ENCODE assay signal across 14 cellular contexts in genomic region chr1:9655836-9656235, GRCh38. TPM values are rescaled to one million over a fixed set of nuclear protein-coding genes. Genes with fewer than 3 reads are reported as not detected.
DNase-seq lines count a peak whose midpoint lies in the region; ATAC-seq, FAIRE-seq and TF ChIP-seq lines count a peak whose summit lies in the region.
"Had no signal": no experiment of that assay in that cellular context is flagged by ENCODE, and none has a peak within 500 bp of the region (broad histone marks: within the 10 kb centered on the region; RNA-seq: fewer than 3 reads in every experiment).

No MANE protein-coding gene starts in this region.

- H3K36me3 ChIP-seq in OCI-LY1 (ENCODE audit: insufficient read depth, low read length) = no peaks in the 10 kb centered on the region; the same call in 1 of the 2 replicates
- peaks cover 4 to 7% of the 10 kb centered on the region in 2 experiments; a peak in 2 of 4 replicates for H3K36me3 ChIP-seq in GM12878 (ENCODE audit: control insufficient read depth in 2 of 2, insufficient read depth in 2 of 2, low read length in 1 of 2)
- no peaks in the 10 kb centered on the region for H3K36me3 ChIP-seq in mucosa of descending colon (ENCODE audit: low read depth)
- H3K36me3 ChIP-seq: stomach, uterus had no signal

- H3K79me2 ChIP-seq in OCI-LY1 (ENCODE audit: insufficient read depth, low read length) (peaks cover 21% of the 10 kb centered on the region), GM12878 (ENCODE audit: control insufficient read depth, insufficient read depth, low read length) (peaks cover 95% of the 10 kb centered on the region)

- BruUV-seq in GM12878 (replicated peaks; lab: Mats Ljungman, UMichigan) = no TSS peak

- H3K27ac Mint-ChIP-seq in stimulated activated naive CD8-positive, alpha-beta T cell treated with anti-CD3 and anti-CD28 coated beads, Interleukin-15, Interleukin-2, amounts not matched to agents 100 ng/mL and 50 ng/mL, for 24 hours = peak overlapping the region; percentile 99
- H3K27ac Mint-ChIP-seq: endodermal cell had no signal

- no peak for DNase-seq in activated T-cell treated with anti-CD3 and anti-CD28 coated beads, Interleukin-2, amount 50 U/mL, for 4 hours
- no peak for DNase-seq in activated T-cell treated with anti-CD3 and anti-CD28 coated beads for 4 hours
- no peak for DNase-seq in GM12878 (ENCODE audit: low read depth, low spot score)
- DNase-seq in middle frontal gyrus (ENCODE audit: extremely low spot score, low spot score) = no peak
- DNase-seq in mucosa of descending colon = no peak
- DNase-seq in NCI-H146 treated with DMSO at 0.1 percent for 48 hours (lab: John Stamatoyannopoulos, UW; ENCODE audit: unreplicated experiment) = no peak
- DNase-seq: endodermal cell; left cardiac atrium; NK-92 treated with Interleukin-12 subunit alpha and Interleukin-12 subunit beta, amount 100 ng/mL, for 24 hours; posterior cingulate gyrus; stomach; uterus had no signal

- RAD21 ChIA-PET in GM12878 (lab: Charles Lee; ENCODE audit: unreplicated experiment) = interaction anchor here (0.6 to 10.4 kb wide), 9 partner anchors 9 to 287 kb away, joined by 3 to 336 read pairs (median 9); partner anchors contain the start of genes LZIC and NMNAT1

- peaks cover 64% of the 10 kb centered on the region for H3K4me1 ChIP-seq in OCI-LY1 (ENCODE audit: insufficient read depth, low read length, severe bottlenecking)
- H3K4me1 ChIP-seq in GM12878 (ENCODE audit: control insufficient read depth, insufficient read depth, low read length) = peaks cover 18% of the 10 kb centered on the region
- peaks cover 8% of the 10 kb centered on the region for H3K4me1 ChIP-seq in mucosa of descending colon (ENCODE audit: low read depth)

- peaks cover 6% of the 10 kb centered on the region; the same call in 1 of the 2 replicates for H3F3A ChIP-seq in OCI-LY1 (ENCODE audit: insufficient read depth, low read length)

- peaks cover 80% of the 10 kb centered on the region for H3K4me1 Mint-ChIP-seq in activated T-cell treated with anti-CD3 and anti-CD28 coated beads, Interleukin-2, amount 50 U/mL, for 4 hours (ENCODE audit: low read depth)
- H3K4me1 Mint-ChIP-seq in stimulated activated naive CD8-positive, alpha-beta T cell treated with anti-CD3 and anti-CD28 coated beads, Interleukin-15, Interleukin-2, amounts not matched to agents 100 ng/mL and 50 ng/mL, for 24 hours (ENCODE audit: low read depth) = peaks cover 82% of the 10 kb centered on the region

- H4K20me1 ChIP-seq in OCI-LY1 (ENCODE audit: insufficient read depth, low read length) (no peaks in the 10 kb centered on the region), GM12878 (ENCODE audit: control insufficient read depth, insufficient read depth) (no peaks in the 10 kb centered on the region)

- H3K9ac ChIP-seq in OCI-LY1 (ENCODE audit: low read length) = no peak overlapping the region; the same call in 1 of the 2 replicates
- H3K9ac ChIP-seq in GM12878 (ENCODE audit: control insufficient read depth, insufficient read depth, low read length) = peak overlapping the region; percentile 81

- TF ChIP-seq POLR2A in GM12878 (IDR thresholded peaks at IDR 0.05; ENCODE audit: low read depth, low read length) = no peak

- H3K9me3 ChIP-seq in OCI-LY1 (ENCODE audit: low read length) (no peaks in the 10 kb centered on the region), GM12878 (replicated peaks; ENCODE audit: control insufficient read depth, insufficient read depth, low read length) (no peaks in the 10 kb centered on the region), mucosa of descending colon (no peaks in the 10 kb centered on the region)
- H3K9me3 ChIP-seq: stomach, uterus had no signal

- no peak for ATAC-seq in activated T-cell treated with anti-CD3 and anti-CD28 coated beads, Interleukin-2, amount 50 U/mL, for 4 hours
- ATAC-seq in GM12878 = peak; percentile 6
- ATAC-seq in mucosa of descending colon = no peak
- ATAC-seq: left cardiac atrium had no signal

- no peaks in the 10 kb centered on the region for H3K9me3 Mint-ChIP-seq in activated T-cell treated with anti-CD3 and anti-CD28 coated beads, Interleukin-2, amount 50 U/mL, for 4 hours
- no peaks in the 10 kb centered on the region for H3K9me3 Mint-ChIP-seq in stimulated activated naive CD8-positive, alpha-beta T cell treated with anti-CD3 and anti-CD28 coated beads, Interleukin-15, Interleukin-2, amounts not matched to agents 100 ng/mL and 50 ng/mL, for 24 hours
- H3K9me3 Mint-ChIP-seq: endodermal cell had no signal

- no peaks in the 10 kb centered on the region for H3K9me2 ChIP-seq in OCI-LY1 (ENCODE audit: low read depth, low read length)

- H2AFZ ChIP-seq in OCI-LY1 (ENCODE audit: low read length) = no peak overlapping the region
- H2AFZ ChIP-seq in GM12878 (ENCODE audit: control insufficient read depth, low read depth, low read length) = no peak overlapping the region

- TF ChIP-seq CTCF in OCI-LY1 (IDR thresholded peaks at IDR 0.05; ENCODE audit: low read length) = no peak
- no peak for TF ChIP-seq CTCF in GM12878 (IDR thresholded peaks at IDR 0.05 in 2 of 3, conservative IDR thresholded peaks at IDR 0.05 in 1 of 3; ENCODE audit: control insufficient read depth in 2 of 3, extremely low read depth in 1 of 3, insufficient read depth in 1 of 3, low read depth in 3 of 3, low read length in 3 of 3)
- TF ChIP-seq CTCF in mucosa of descending colon (IDR thresholded peaks at IDR 0.05) = no peak

- SMC1A ChIA-PET in GM12878 (lab: Charles Lee; ENCODE audit: uncharacterized antibody, unreplicated experiment) = interaction anchor here (0.8 to 9.9 kb wide), 6 partner anchors 10 to 32 kb away, joined by 4 to 215 read pairs (median 5); no protein-coding TSS in a partner anchor

- TF ChIP-seq RAD21 in GM12878 (IDR thresholded peaks at IDR 0.05; ENCODE audit: insufficient read depth, low read depth, low read length) = no peak

- H3K4me3 ChIP-seq in OCI-LY1 (ENCODE audit: low read depth, low read length, poor library complexity, severe bottlenecking) (no peak overlapping the region), GM12878 (peak overlapping the region; percentile 86), mucosa of descending colon (no peak overlapping the region)
- H3K4me3 ChIP-seq: uterus had no signal

- intact Hi-C loops in GM12878 (cut with micrococcal nuclease; ENCODE audit: unreplicated experiment) (loop anchor here (1.0 to 2.0 kb wide), 2 partner anchors 27 to 33 kb away; no protein-coding TSS in a partner anchor), mucosa of descending colon (cut with DNase I, micrococcal nuclease) (no loop called here)

- H3K27me3 Mint-ChIP-seq in activated T-cell treated with anti-CD3 and anti-CD28 coated beads, Interleukin-2, amount 50 U/mL, for 4 hours (ENCODE audit: low read depth) = no peaks in the 10 kb centered on the region
- no peaks in the 10 kb centered on the region for H3K27me3 Mint-ChIP-seq in stimulated activated naive CD8-positive, alpha-beta T cell treated with anti-CD3 and anti-CD28 coated beads, Interleukin-15, Interleukin-2, amounts not matched to agents 100 ng/mL and 50 ng/mL, for 24 hours

- no peak for FAIRE-seq in GM12878 (lab: Jason Lieb, UNC)

- H3K27ac ChIP-seq in OCI-LY1 (ENCODE audit: low read depth, low read length, poor library complexity, severe bottlenecking) (peak overlapping the region; percentile 97), GM12878 (ENCODE audit: control insufficient read depth, insufficient read depth) (peak overlapping the region; percentile 89)
- H3K27ac ChIP-seq: stomach, uterus had no signal

- TF ChIP-seq EP300 in GM12878 (IDR thresholded peaks at IDR 0.05; ENCODE audit: borderline replicate concordance in 1 of 2, control insufficient read depth in 1 of 2, low read depth in 2 of 2, low read length in 2 of 2) = no peak

- H3K27me3 ChIP-seq in OCI-LY1 (ENCODE audit: insufficient read depth, low read length) = no peaks in the 10 kb centered on the region
- H3K27me3 ChIP-seq in GM12878 (replicated peaks in 1 of 2; ENCODE audit: control insufficient read depth in 2 of 2, insufficient read depth in 2 of 2, low read length in 1 of 2) = no peaks in the 10 kb centered on the region
- H3K27me3 ChIP-seq: uterus had no signal

- peaks cover 14% of the 10 kb centered on the region for H3K36me3 Mint-ChIP-seq in activated T-cell treated with anti-CD3 and anti-CD28 coated beads, Interleukin-2, amount 50 U/mL, for 4 hours (ENCODE audit: insufficient read depth)
- peaks cover 34% of the 10 kb centered on the region for H3K36me3 Mint-ChIP-seq in stimulated activated naive CD8-positive, alpha-beta T cell treated with anti-CD3 and anti-CD28 coated beads, Interleukin-15, Interleukin-2, amounts not matched to agents 100 ng/mL and 50 ng/mL, for 24 hours (ENCODE audit: low read depth)

- in situ Hi-C loops in GM12878 (cut with MboI) = no loop called here

- POLR2A ChIA-PET in GM12878 (lab: Charles Lee) = interaction anchor here (0.6 to 11.0 kb wide), 9 partner anchors 12 to 119 kb away, joined by 3 to 284 read pairs (median 6); no protein-coding TSS in a partner anchor

- CTCF ChIA-PET in GM12878 (lab: Yijun Ruan, JAX) = interaction anchor here (0.7 to 12.0 kb wide), 6 partner anchors 9 to 129 kb away, joined by 3 to 203 read pairs (median 4); no protein-coding TSS in a partner anchor

- 34% methylated on average over 11 of the region's 11 CpGs for WGBS in GM12878 (ENCODE audit: insufficient coverage, insufficient replicate concordance, low lambda C conversion rate, missing lambda C conversion rate)

- H3K4me3 Mint-ChIP-seq in activated T-cell treated with anti-CD3 and anti-CD28 coated beads, Interleukin-2, amount 50 U/mL, for 4 hours = peak overlapping the region; percentile 92
- peak overlapping the region; percentile 94 for H3K4me3 Mint-ChIP-seq in stimulated activated naive CD8-positive, alpha-beta T cell treated with anti-CD3 and anti-CD28 coated beads, Interleukin-15, Interleukin-2, amounts not matched to agents 100 ng/mL and 50 ng/mL, for 24 hours
- H3K4me3 Mint-ChIP-seq: endodermal cell had no signal

- H3K4me2 ChIP-seq in OCI-LY1 (ENCODE audit: low read length) (peak overlapping the region; percentile 69), GM12878 (ENCODE audit: control insufficient read depth, insufficient read depth) (peak overlapping the region; percentile 90)

RNA-seq across cellular contexts. Expression of gene PIK3CD, which starts 4.3 kb away (rescaled TPM):
- 100 to 1,000 TPM in 1 of 3 donors, 10 to 100 TPM in 2; 97.6 to 123 (median 99.2) TPM for total RNA-seq in activated T-cell treated with anti-CD3 and anti-CD28 coated beads, Interleukin-2, amount 50 U/mL, for 4 hours
- total RNA-seq in GM12878 (2013; cell fraction: nucleolus; rRNA removed) = 277 and 361 TPM in 2 replicates
- total RNA-seq in GM12878 (2014; rRNA removed) (51.6 and 57.4 TPM in 2 replicates), GM12878 (2014; rRNA removed; fragmentation: Illumina TruSeq; extraction: Trizol) (24.2 and 25.5 TPM in 2 replicates), GM12878 (2021) (101 and 102 TPM in 2 replicates), mucosa of descending colon (10 to 100 TPM in 1 of 3 donors, 1 to 10 TPM in 2; 4.6 to 11.7 (median 4.8) TPM)
- polyA plus RNA-seq in GM12878 (2011; ENCODE audit: low read depth) = 22.2 TPM
- polyA plus RNA-seq in GM12878 (2011; rRNA removed) (21.4 and 52.8 TPM in 2 replicates), GM12878 (2014; fragmentation: Illumina TruSeq; extraction: Trizol) (22.0 and 39.5 TPM in 2 replicates), GM12878 (2014; fragmentation: Nextera tagmentation; extraction: Ambion mirVana) (10 to 100 TPM in 1 of 2 experiments, 1 to 10 TPM in 1; 7.0 to 12.7 TPM), GM12878 (2014; rRNA removed) (64.2 and 76.9 TPM in 2 replicates), GM12878 (2016; fragmentation: Nextera tagmentation; extraction: Ambion mirVana) (10 to 100 TPM; 49.4 to 53.4 TPM)
- polyA plus RNA-seq in GM12878 (2011; cell fraction: cytosol; rRNA removed) = 67.2 and 70.2 TPM in 2 replicates
- polyA plus RNA-seq in GM12878 (2011; cell fraction: nucleus; rRNA removed) = 243 and 311 TPM in 2 replicates
- polyA plus RNA-seq in GM12878 (2012) = 43.5 and 56.6 TPM in 2 replicates
- 92.2 and 120 TPM in 2 replicates for polyA minus RNA-seq in GM12878 (2011; rRNA and poly(A)+ RNA removed)
- polyA minus RNA-seq in GM12878 (2011; cell fraction: cytosol; rRNA and poly(A)+ RNA removed) = 38.1 and 38.6 TPM in 2 replicates
- 155 and 175 TPM in 2 replicates for polyA minus RNA-seq in GM12878 (2011; cell fraction: nucleus; rRNA and poly(A)+ RNA removed)
